ENCODE assay signal across 9 cellular contexts in genomic region chr3:122055215-122055614, GRCh38. TPM values are rescaled to one million over a fixed set of nuclear protein-coding genes. Genes with fewer than 3 reads are reported as not detected.
A peak's percentile ranks its signal among the peaks of the same experiment; 100 is the strongest.
DNase-seq lines count a peak whose midpoint lies in the region; ATAC-seq and TF ChIP-seq lines count a peak whose summit lies in the region.
"Had no signal": no experiment of that assay in that cellular context is flagged by ENCODE, and none has a peak within 500 bp of the region (broad histone marks: within the 10 kb centered on the region; RNA-seq: fewer than 3 reads in every experiment).

Gene CD86, plus strand, starts transcription at chr3:122055362. Its CDS starts 128 bp downstream, at chr3:122055490.

- H3K27me3 ChIP-seq in osteoblast (ENCODE audit: insufficient read depth, low read length): no peaks in the 10 kb centered on the region

- no peak within 1 kb of the TSS for H3K4me3 Mint-ChIP-seq in activated CD4-positive, alpha-beta T cell treated with anti-CD3 and anti-CD28 coated beads, Interleukin-2, amount 10 ng/mL, durations not matched to agents 7 days and 5 days
- H3K4me3 Mint-ChIP-seq in HFFc6: no peak within 1 kb of the TSS

- no peaks in the 10 kb centered on the region for H3K36me3 ChIP-seq in osteoblast (ENCODE audit: insufficient read depth, low read length)

- peaks cover 41% of the 10 kb centered on the region for H3K27me3 Mint-ChIP-seq in activated CD4-positive, alpha-beta T cell treated with anti-CD3 and anti-CD28 coated beads, Interleukin-2, amount 10 ng/mL, durations not matched to agents 7 days and 5 days
- peaks cover 5% of the 10 kb centered on the region; the same call in 1 of the 2 replicates for H3K27me3 Mint-ChIP-seq in HFFc6 (ENCODE audit: insufficient read depth)

- CTCF ChIA-PET in activated CD4-positive, alpha-beta T cell treated with anti-CD3 and anti-CD28 coated beads, Interleukin-2, amount 10 ng/mL, durations not matched to agents 7 days and 5 days (lab: Charles Lee): interaction anchor here (1.4 kb wide), 1 partner anchor 10 kb away, joined by 6 read pairs; no protein-coding TSS in a partner anchor

- POLR2A ChIA-PET in activated CD4-positive, alpha-beta T cell treated with anti-CD3 and anti-CD28 coated beads, Interleukin-2, amount 10 ng/mL, durations not matched to agents 7 days and 5 days (lab: Charles Lee): no interaction called here

- H3K27ac Mint-ChIP-seq in activated CD4-positive, alpha-beta T cell treated with anti-CD3 and anti-CD28 coated beads, Interleukin-2, amount 10 ng/mL, durations not matched to agents 7 days and 5 days: no peak within 1 kb of the TSS
- no peak within 1 kb of the TSS for H3K27ac Mint-ChIP-seq in HFFc6

- TF ChIP-seq CTCF in osteoblast (IDR thresholded peaks at IDR 0.05; ENCODE audit: extremely low read depth, low read depth, low read length) (no peak), HFFc6 (IDR thresholded peaks at IDR 0.05) (no peak)

- no peaks in the 10 kb centered on the region for H3K79me2 ChIP-seq in osteoblast (ENCODE audit: insufficient read depth, low read length)

- no peaks in the 10 kb centered on the region for H3K9me3 ChIP-seq in osteoblast (ENCODE audit: low read depth, low read length)

- H3K4me1 Mint-ChIP-seq in activated CD4-positive, alpha-beta T cell treated with anti-CD3 and anti-CD28 coated beads, Interleukin-2, amount 10 ng/mL, durations not matched to agents 7 days and 5 days: no peaks in the 10 kb centered on the region
- no peaks in the 10 kb centered on the region for H3K4me1 Mint-ChIP-seq in HFFc6 (ENCODE audit: low read depth)

- no peaks in the 10 kb centered on the region for H3K4me1 ChIP-seq in osteoblast (ENCODE audit: insufficient read depth, low read length)

- no peaks in the 10 kb centered on the region for H3K9me3 Mint-ChIP-seq in activated CD4-positive, alpha-beta T cell treated with anti-CD3 and anti-CD28 coated beads, Interleukin-2, amount 10 ng/mL, durations not matched to agents 7 days and 5 days
- H3K9me3 Mint-ChIP-seq in HFFc6: no peaks in the 10 kb centered on the region

- peak within 1 kb of the TSS; percentile 23 for H2AFZ ChIP-seq in osteoblast (ENCODE audit: low read length)

- H3K27ac ChIP-seq in osteoblast (ENCODE audit: low read depth, low read length): no peak within 1 kb of the TSS

- H3K4me3 ChIP-seq in osteoblast (ENCODE audit: insufficient read depth, low read length): no peak within 1 kb of the TSS

- H3K4me2 ChIP-seq in osteoblast (ENCODE audit: insufficient read depth, low read length): no peak within 1 kb of the TSS

- DNase-seq in OCI-M1 (lab: John Stamatoyannopoulos, UW) (peak; percentile 78), osteoblast (ENCODE audit: insufficient read length, low spot score, missing footprints) (peak; percentile 4), ecto neural progenitor cell (ENCODE audit: low spot score) (no peak), HFFc6 (no peak)
- no peak for DNase-seq in activated CD4-positive, alpha-beta T cell treated with anti-CD3 and anti-CD28 coated beads, Interleukin-2, amount 10 ng/mL, durations not matched to agents 7 days and 5 days
- DNase-seq in activated CD4-positive, CD25-positive, alpha-beta regulatory T cell (lab: John Stamatoyannopoulos, UW): no peak

- no peaks in the 10 kb centered on the region for H4K20me1 ChIP-seq in osteoblast (ENCODE audit: insufficient read depth, low read length)

- H3K36me3 Mint-ChIP-seq in activated CD4-positive, alpha-beta T cell treated with anti-CD3 and anti-CD28 coated beads, Interleukin-2, amount 10 ng/mL, durations not matched to agents 7 days and 5 days (ENCODE audit: low read depth): peaks cover 2% of the 10 kb centered on the region
- no peaks in the 10 kb centered on the region for H3K36me3 Mint-ChIP-seq in HFFc6 (ENCODE audit: low read depth)

- ATAC-seq in GM18909 (IDR thresholded peaks at IDR 0.05; ENCODE audit: poor library complexity, unreplicated experiment) (peak; percentile 96), HG02852 (IDR thresholded peaks at IDR 0.05; ENCODE audit: unreplicated experiment) (peak; percentile 99)

RNA-seq across cellular contexts. Expression of gene CD86, which starts in this region (rescaled TPM):
- 0.29 TPM in 1 of 2 replicates, not detected in the other for total RNA-seq in osteoblast
- total RNA-seq in activated CD4-positive, alpha-beta T cell treated with anti-CD3 and anti-CD28 coated beads, Interleukin-2, amount 10 ng/mL, durations not matched to agents 7 days and 5 days: 1 to 10 TPM; 1.9 to 2.5 TPM
- not detected for total RNA-seq in HFFc6 (2021; fragmentation: NEBNext Ultra II Directional; extraction: Animal tissue kit (Norgen Biotek cat#: 25700))
- total RNA-seq: LHCN-M2 had no signal

Comparison
In these comparisons a context has a peak if more than half of its experiments do, and no peak if none do; other contexts are left out.
1. Peak in DNase-seq in osteoblast; RNA of the gene not detected or under 1 TPM.